ENCODE assay signal across 22 cellular contexts in the genomic region with DNA sequence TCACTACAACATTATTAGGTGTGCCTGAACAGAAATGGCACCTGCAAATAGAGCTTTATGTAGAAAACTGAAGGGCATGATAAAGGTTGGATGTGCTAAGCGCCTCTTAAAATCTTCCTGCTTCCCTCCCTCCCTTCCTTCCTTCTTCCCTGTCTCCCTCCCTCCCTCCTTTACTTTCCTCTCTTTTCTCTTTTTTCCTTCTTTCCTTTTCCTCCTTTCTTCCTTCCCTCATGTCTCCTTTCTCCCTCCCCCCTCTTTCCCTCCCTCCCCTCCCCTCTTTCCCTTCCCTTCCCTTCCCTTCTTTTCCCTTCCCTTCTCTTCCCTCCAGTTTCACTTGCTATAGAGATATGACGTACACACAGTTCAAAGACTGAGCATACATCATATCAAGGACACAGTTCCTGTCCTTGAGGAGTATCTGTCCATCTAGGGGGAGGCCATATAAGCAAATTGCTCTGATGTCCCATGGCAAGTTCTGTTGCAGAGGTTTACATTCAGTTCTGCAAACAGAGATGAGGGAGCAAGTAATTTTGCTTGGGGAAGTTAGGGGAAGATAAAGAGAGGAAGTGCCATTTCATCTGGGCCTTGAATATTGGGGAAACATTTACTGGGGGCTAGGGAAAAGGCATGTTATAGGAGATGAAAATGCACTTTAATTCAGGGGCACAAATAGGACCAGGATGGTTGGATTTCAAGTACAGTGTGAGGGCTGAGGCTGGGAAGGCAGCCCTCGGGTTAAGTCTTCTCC.
DNase-seq lines count a peak whose midpoint lies in the region; ATAC-seq, FAIRE-seq and TF ChIP-seq lines count a peak whose summit lies in the region.
"Had no signal": no experiment of that assay in that cellular context is flagged by ENCODE, and none has a peak within 500 bp of the region (broad histone marks: within the 10 kb centered on the region; RNA-seq: fewer than 3 reads in every experiment).

No MANE protein-coding gene starts in this region.

- H3K4me1 Mint-ChIP-seq in activated CD8-positive, alpha-beta T cell treated with anti-CD3 and anti-CD28 coated beads for 36 hours (ENCODE audit: low read depth) = no peaks in the 10 kb centered on the region
- H3K4me1 Mint-ChIP-seq: central memory CD8-positive, alpha-beta T cell had no signal

- POLR2A ChIA-PET in activated CD8-positive, alpha-beta T cell treated with anti-CD3 and anti-CD28 coated beads for 36 hours (lab: Charles Lee) = no interaction called here

- dilution Hi-C loops in keratinocyte (cut with MboI; ENCODE audit: extremely low pct_ligation_motif_present, low sequenced_read_pairs) = no loop called here

- H3K27ac Mint-ChIP-seq in activated CD8-positive, alpha-beta T cell treated with anti-CD3 and anti-CD28 coated beads for 36 hours = no peak overlapping the region
- H3K27ac Mint-ChIP-seq: effector memory CD8-positive, alpha-beta T cell; naive thymus-derived CD4-positive, alpha-beta T cell; T-helper 17 cell had no signal

- ATAC-seq in activated CD8-positive, alpha-beta T cell treated with anti-CD3 and anti-CD28 coated beads for 36 hours = no peak
- ATAC-seq in HG02885 (IDR thresholded peaks at IDR 0.05; ENCODE audit: poor library complexity, unreplicated experiment) = no peak
- ATAC-seq: effector memory CD8-positive, alpha-beta T cell; naive thymus-derived CD4-positive, alpha-beta T cell; T-helper 17 cell had no signal

- no peak for TF ChIP-seq CTCF in keratinocyte (optimal IDR thresholded peaks at IDR 0.05 in 1 of 3, IDR thresholded peaks at IDR 0.05 in 1 of 3, conservative IDR thresholded peaks at IDR 0.05 in 1 of 3; ENCODE audit: extremely low read depth in 1 of 3, insufficient read depth in 2 of 3, low read length in 3 of 3)
- TF ChIP-seq CTCF in tibial artery (IDR thresholded peaks at IDR 0.05) = no peak
- no peak for TF ChIP-seq CTCF in activated CD8-positive, alpha-beta T cell treated with anti-CD3 and anti-CD28 coated beads for 36 hours (IDR thresholded peaks at IDR 0.05)

- no peak overlapping the region for H3K4me3 Mint-ChIP-seq in activated CD8-positive, alpha-beta T cell treated with anti-CD3 and anti-CD28 coated beads for 36 hours
- H3K4me3 Mint-ChIP-seq: central memory CD8-positive, alpha-beta T cell; effector memory CD8-positive, alpha-beta T cell; naive thymus-derived CD4-positive, alpha-beta T cell; T-helper 17 cell had no signal

- H3K4me2 ChIP-seq in keratinocyte (ENCODE audit: control insufficient read depth, extremely low read depth, insufficient read depth, low read depth, low read length) = no peak overlapping the region

- H3K27me3 Mint-ChIP-seq in activated CD8-positive, alpha-beta T cell treated with anti-CD3 and anti-CD28 coated beads for 36 hours = peaks cover 23% of the 10 kb centered on the region

- DNase-seq in NOMO-1 (lab: John Stamatoyannopoulos, UW; ENCODE audit: unreplicated experiment in 2 of 2) (peak; percentile 16 to 17), NOMO-1 treated with dmso at 0.1 percent for 144 hours (lab: John Stamatoyannopoulos, UW; ENCODE audit: unreplicated experiment) (no peak), SJSA1 (ENCODE audit: low read depth in 1 of 2, low spot score in 2 of 2) (no peak), keratinocyte (ENCODE audit: low read depth, low spot score) (no peak), tibial artery (no peak), T-helper 2 cell (no peak)
- DNase-seq in activated CD8-positive, alpha-beta T cell treated with anti-CD3 and anti-CD28 coated beads for 36 hours = no peak
- DNase-seq: 8988T; activated CD4-positive, alpha-beta T cell treated with anti-CD3 and anti-CD28 coated beads for 48 hours; activated T-cell treated with anti-CD3 and anti-CD28 coated beads, Interleukin-2, amount 50 U/mL, for 48 hours; DMS79 treated with DMSO at 0.1 percent for 48 hours; effector memory CD8-positive, alpha-beta T cell; naive thymus-derived CD4-positive, alpha-beta T cell; NCI-H1930; NCI-H510A treated with DMSO at 0.1 percent for 48 hours; stimulated activated CD4-positive, alpha-beta T cell treated with anti-CD3 and anti-CD28 coated beads, Interleukin-1b, Interleukin-23, amount 100 ng/mL, for 48 hours; T-helper 17 cell had no signal

- no peak overlapping the region for H3K9ac ChIP-seq in keratinocyte (ENCODE audit: control insufficient read depth, extremely low read depth, insufficient read depth, low read length)

- H3K9me3 ChIP-seq in SJSA1 (replicated peaks) (no peaks in the 10 kb centered on the region), keratinocyte (ENCODE audit: control insufficient read depth, low read depth, low read length) (no peaks in the 10 kb centered on the region), tibial artery (no peaks in the 10 kb centered on the region)
- H3K9me3 ChIP-seq: right atrium auricular region had no signal

- H2AFZ ChIP-seq in keratinocyte (ENCODE audit: control insufficient read depth, low read length) = peak overlapping the region; percentile 35

- H3K4me3 ChIP-seq in SJSA1 = no peak overlapping the region
- H3K4me3 ChIP-seq in keratinocyte (ENCODE audit: control insufficient read depth in 2 of 3, extremely low read depth in 1 of 3, insufficient read depth in 2 of 3, low read depth in 1 of 3, low read length in 3 of 3) = no peak overlapping the region
- no peak overlapping the region for H3K4me3 ChIP-seq in tibial artery
- H3K4me3 ChIP-seq: right atrium auricular region had no signal

- no peak for FAIRE-seq in keratinocyte (lab: Jason Lieb, UNC)
- FAIRE-seq: RCC 7860 had no signal

- H3K27me3 ChIP-seq in SJSA1 (replicated peaks) (no peaks in the 10 kb centered on the region), keratinocyte (ENCODE audit: control insufficient read depth, extremely low read depth, insufficient read depth, low read length) (no peaks in the 10 kb centered on the region), tibial artery (no peaks in the 10 kb centered on the region)
- H3K27me3 ChIP-seq: right atrium auricular region had no signal

- no peaks in the 10 kb centered on the region for H4K20me1 ChIP-seq in keratinocyte (ENCODE audit: control insufficient read depth, extremely low read depth, insufficient read depth, low read length)

- intact Hi-C loops in tibial artery (cut with DNase I; ENCODE audit: low total_unique reads) = no loop called here
- intact Hi-C loops in activated CD8-positive, alpha-beta T cell treated with anti-CD3 and anti-CD28 coated beads for 36 hours (cut with micrococcal nuclease) = no loop called here

- H3K36me3 ChIP-seq in SJSA1 (no peaks in the 10 kb centered on the region), keratinocyte (ENCODE audit: control insufficient read depth in 2 of 2, extremely low read depth in 1 of 2, insufficient read depth in 2 of 2, low read length in 2 of 2) (no peaks in the 10 kb centered on the region), tibial artery (no peaks in the 10 kb centered on the region)
- H3K36me3 ChIP-seq: right atrium auricular region had no signal

- H3K9me1 ChIP-seq in keratinocyte (ENCODE audit: control insufficient read depth, extremely low read depth, insufficient read depth, low read length) = no peaks in the 10 kb centered on the region

- CTCF ChIA-PET in activated CD8-positive, alpha-beta T cell treated with anti-CD3 and anti-CD28 coated beads for 36 hours (lab: Charles Lee) = no interaction called here

- H3K36me3 Mint-ChIP-seq in activated CD8-positive, alpha-beta T cell treated with anti-CD3 and anti-CD28 coated beads for 36 hours (ENCODE audit: low read depth) = no peaks in the 10 kb centered on the region
- H3K36me3 Mint-ChIP-seq: naive thymus-derived CD4-positive, alpha-beta T cell had no signal

- H3K79me2 ChIP-seq in keratinocyte (ENCODE audit: control insufficient read depth, insufficient read depth, low read length) = no peaks in the 10 kb centered on the region

- no peaks in the 10 kb centered on the region for H3K9me3 Mint-ChIP-seq in activated CD8-positive, alpha-beta T cell treated with anti-CD3 and anti-CD28 coated beads for 36 hours
- H3K9me3 Mint-ChIP-seq: central memory CD8-positive, alpha-beta T cell had no signal

- peaks cover 51% of the 10 kb centered on the region for H3K4me1 ChIP-seq in SJSA1 (replicated peaks)
- peaks cover 8% of the 10 kb centered on the region for H3K4me1 ChIP-seq in keratinocyte (ENCODE audit: control insufficient read depth, extremely low read depth, insufficient read depth, low read length)
- peaks cover 0 to 44% (median 25%) of the 10 kb centered on the region in 4 donors for H3K4me1 ChIP-seq in tibial artery
- H3K4me1 ChIP-seq: right atrium auricular region had no signal

- H3K27ac ChIP-seq in SJSA1 = peak overlapping the region; percentile 65
- no peak overlapping the region for H3K27ac ChIP-seq in keratinocyte (ENCODE audit: control insufficient read depth, insufficient read depth, low read length)
- peak overlapping the region; percentile 44 to 61 for H3K27ac ChIP-seq in tibial artery
- H3K27ac ChIP-seq: C4-2B, right atrium auricular region had no signal

Comparison
In these comparisons a context has a peak if more than half of its experiments do, and no peak if none do; other contexts are left out.
1. DNase-seq: peak in NOMO-1 (2 of 2); none in NOMO-1 treated with dmso at 0.1 percent for 144 hours (single experiment), SJSA1 (0 of 2), keratinocyte (single experiment), tibial artery (0 of 2), activated CD8-positive, alpha-beta T cell treated with anti-CD3 and anti-CD28 coated beads for 36 hours (single experiment) and T-helper 2 cell (0 of 5).